1 cellular context compared by ENCODE assay signal in genomic region chr1:11521605-11522399, GRCh38.
TF ChIP-seq lines count a peak whose summit lies in the region.

No MANE protein-coding gene starts in this region.

TF ChIP-seq in GM23338, 12 proteins besides CTCF, POLR2A, EP300 and RAD21 (continued from another document):
- TF ChIP-seq ZNF462 (CRISPR knock-in tag; IDR thresholded peaks at IDR 0.05), result no peak
- no peak for TF ChIP-seq NANOG (IDR thresholded peaks at IDR 0.05; ENCODE audit: borderline replicate concordance)
- no peak for TF ChIP-seq POLR2AphosphoS5 (IDR thresholded peaks at IDR 0.05; ENCODE audit: low read depth)
- no peak for TF ChIP-seq EZH2phosphoT487 (IDR thresholded peaks at IDR 0.05; ENCODE audit: unreplicated experiment)
TF ChIP-seq in GM23338: peak in this region for 0.
